Comparison of ENCODE assay signal across 9 cellular contexts in genomic region chr4:186554890-186555827, GRCh38. TPM values are rescaled to one million over a fixed set of nuclear protein-coding genes. Genes with fewer than 3 reads are reported as not detected.
DNase-seq lines count a peak whose midpoint lies in the region; ATAC-seq and TF ChIP-seq lines count a peak whose summit lies in the region.
"Had no signal": no experiment of that assay in that cellular context is flagged by ENCODE, and none has a peak within 500 bp of the region (broad histone marks: within the 10 kb centered on the region; RNA-seq: fewer than 3 reads in every experiment).

MTNR1A (minus strand) TSS chr4:186555567; CDS start chr4:186555365, 202 bp downstream.

- no peak within 1 kb of the TSS for H3K27ac Mint-ChIP-seq in neural progenitor cell

- H3K27ac ChIP-seq in esophagus (ENCODE audit: low read depth in 2 of 2, low read length in 1 of 2) (no peak within 1 kb of the TSS), neural progenitor cell (no peak within 1 kb of the TSS), gastroesophageal sphincter (no peak within 1 kb of the TSS)

- H3K4me3 ChIP-seq in esophagus (ENCODE audit: low read depth in 1 of 2, low read length in 2 of 2) (peak within 1 kb of the TSS; percentile 25 to 47), neural progenitor cell (peak within 1 kb of the TSS; percentile 76), gastroesophageal sphincter (peak within 1 kb of the TSS in 1 of 2 donors; percentile 36)

- TF ChIP-seq CTCF in neural progenitor cell (IDR thresholded peaks at IDR 0.05) = peak; percentile 71
- TF ChIP-seq CTCF in gastroesophageal sphincter (IDR thresholded peaks at IDR 0.05) = no peak

- no peaks in the 10 kb centered on the region for H3K36me3 ChIP-seq in esophagus (ENCODE audit: control insufficient read depth in 2 of 2, insufficient read depth in 2 of 2, low read length in 1 of 2)
- H3K36me3 ChIP-seq in neural progenitor cell = no peaks in the 10 kb centered on the region
- H3K36me3 ChIP-seq in gastroesophageal sphincter = no peaks in the 10 kb centered on the region

- H3K36me3 Mint-ChIP-seq in neural progenitor cell = no peaks in the 10 kb centered on the region

- H3K9ac ChIP-seq in neural progenitor cell = no peak within 1 kb of the TSS

- no peaks in the 10 kb centered on the region for H3K79me2 ChIP-seq in neural progenitor cell (ENCODE audit: low read depth)

- H3K27me3 Mint-ChIP-seq in neural progenitor cell (ENCODE audit: insufficient read depth, low read depth) = peaks cover 14% of the 10 kb centered on the region

- H3K4me1 ChIP-seq in esophagus (ENCODE audit: control insufficient read depth in 2 of 2, insufficient read depth in 2 of 2, low read length in 1 of 2) (peaks cover 4% of the 10 kb centered on the region in 2 donors), neural progenitor cell (no peaks in the 10 kb centered on the region), gastroesophageal sphincter (peaks cover 0 to 14% (median 0%) of the 10 kb centered on the region in 3 donors)

- ATAC-seq in HG02973 (IDR thresholded peaks at IDR 0.05; ENCODE audit: unreplicated experiment) = no peak
- no peak for ATAC-seq in gastroesophageal sphincter
- ATAC-seq in HG02885 (IDR thresholded peaks at IDR 0.05; ENCODE audit: poor library complexity, unreplicated experiment) = no peak

- peak within 1 kb of the TSS; percentile 100 for H2AFZ ChIP-seq in neural progenitor cell (replicated peaks)

- TF ChIP-seq POLR2A in gastroesophageal sphincter (IDR thresholded peaks at IDR 0.05) = no peak

- DNase-seq in COLO668 (lab: John Stamatoyannopoulos, UW; ENCODE audit: unreplicated experiment) (peak; percentile 74), NCI-H1930 (lab: John Stamatoyannopoulos, UW) (peak; percentile 15 to 21), neural progenitor cell (ENCODE audit: low spot score) (peak; percentile 80), pons (ENCODE audit: low spot score) (no peak)
- DNase-seq: NCI-H2227 treated with DMSO at 0.1 percent for 48 hours had no signal

- peaks cover 8% of the 10 kb centered on the region for H3K4me1 Mint-ChIP-seq in neural progenitor cell

- H3K9me3 Mint-ChIP-seq in neural progenitor cell = peaks cover 4% of the 10 kb centered on the region

- H3K4me3 Mint-ChIP-seq in neural progenitor cell = peak within 1 kb of the TSS; percentile 88

- no peak for TF ChIP-seq EP300 in gastroesophageal sphincter (IDR thresholded peaks at IDR 0.05)

- H3K27me3 ChIP-seq in esophagus (ENCODE audit: control insufficient read depth in 1 of 2, insufficient read depth in 2 of 2, low read length in 2 of 2) = no peaks in the 10 kb centered on the region
- peaks cover 24% of the 10 kb centered on the region for H3K27me3 ChIP-seq in neural progenitor cell
- peaks cover 50% of the 10 kb centered on the region for H3K27me3 ChIP-seq in gastroesophageal sphincter

- H3K4me2 ChIP-seq in neural progenitor cell = peak within 1 kb of the TSS; percentile 99

- WGBS in esophagus, 2 donors = 5 to 7% methylated on average over 83 to 91 of the region's 91 CpGs
- 4 to 7% methylated on average over 5 to 18 of the region's 91 CpGs for WGBS in gastroesophageal sphincter (ENCODE audit: low coverage in 1 of 2), 2 donors

- peaks cover 10% of the 10 kb centered on the region for H3F3A ChIP-seq in neural progenitor cell (ENCODE audit: low read depth)

- no peaks in the 10 kb centered on the region for H3K9me3 ChIP-seq in esophagus (ENCODE audit: control insufficient read depth in 2 of 2, insufficient read depth in 1 of 2, low read depth in 1 of 2, low read length in 1 of 2)
- no peaks in the 10 kb centered on the region for H3K9me3 ChIP-seq in neural progenitor cell (ENCODE audit: low read depth)
- H3K9me3 ChIP-seq in gastroesophageal sphincter = no peaks in the 10 kb centered on the region

- H4K20me1 ChIP-seq in neural progenitor cell (ENCODE audit: low read depth) = no peaks in the 10 kb centered on the region

RNA-seq across cellular contexts. Expression of gene MTNR1A, which starts in this region (rescaled TPM):
- polyA plus RNA-seq in esophagus = not detected
- total RNA-seq in neural progenitor cell (ENCODE audit: low replicate concordance) (0.43 and 1.6 TPM in 2 replicates), gastroesophageal sphincter (not detected)
